Comparison of ENCODE assay signal across 8 cellular contexts in genomic region chr14:51248041-51248987, GRCh38. TPM values are rescaled to one million over a fixed set of nuclear protein-coding genes. Genes with fewer than 3 reads are reported as not detected.
DNase-seq lines count a peak whose midpoint lies in the region; ATAC-seq lines count a peak whose summit lies in the region.

No MANE protein-coding gene starts in this region.

- ATAC-seq in GM18868 (IDR thresholded peaks at IDR 0.05; ENCODE audit: unreplicated experiment) (peak; percentile 86), GM21717 (IDR thresholded peaks at IDR 0.05; ENCODE audit: unreplicated experiment) (peak; percentile 68), HG03442 (IDR thresholded peaks at IDR 0.05; ENCODE audit: unreplicated experiment) (peak; percentile 83), naive B cell (ENCODE audit: low read depth in 2 of 2) (peak; percentile 73 to 74), HG02970 (IDR thresholded peaks at IDR 0.05; ENCODE audit: low FRiP score, unreplicated experiment) (no peak)

- H3K4me1 Mint-ChIP-seq in naive B cell, result peaks cover 21 to 40% (median 27%) of the 10 kb centered on the region in 3 donors
- peaks cover 27% of the 10 kb centered on the region for H3K4me1 Mint-ChIP-seq in activated CD4-positive, alpha-beta T cell treated with anti-CD3 and anti-CD28 coated beads, Interleukin-2, amount 10 ng/mL, durations not matched to agents 7 days and 5 days

- peak overlapping the region in 5 of 8 donors; percentile 6 to 69 (median 21) for H3K4me3 Mint-ChIP-seq in naive B cell
- H3K4me3 Mint-ChIP-seq in activated CD4-positive, alpha-beta T cell treated with anti-CD3 and anti-CD28 coated beads, Interleukin-2, amount 10 ng/mL, durations not matched to agents 7 days and 5 days, result no peak overlapping the region

- POLR2A ChIA-PET in activated CD4-positive, alpha-beta T cell treated with anti-CD3 and anti-CD28 coated beads, Interleukin-2, amount 10 ng/mL, durations not matched to agents 7 days and 5 days (lab: Charles Lee), result no interaction called here

- CTCF ChIA-PET in activated CD4-positive, alpha-beta T cell treated with anti-CD3 and anti-CD28 coated beads, Interleukin-2, amount 10 ng/mL, durations not matched to agents 7 days and 5 days (lab: Charles Lee), result interaction anchor here (0.5 to 1.0 kb wide), 3 partner anchors 41 to 1666 kb away, joined by 3 to 4 read pairs (median 3); no protein-coding TSS in a partner anchor

- DNase-seq in naive B cell, result peak; percentile 10
- no peak for DNase-seq in activated CD4-positive, alpha-beta T cell treated with anti-CD3 and anti-CD28 coated beads, Interleukin-2, amount 10 ng/mL, durations not matched to agents 7 days and 5 days
- DNase-seq in midbrain (lab: John Stamatoyannopoulos, UW), result no peak
- no peak for DNase-seq in NCI-H187 (lab: John Stamatoyannopoulos, UW)

- H3K27me3 Mint-ChIP-seq in naive B cell, result no peaks in the 10 kb centered on the region
- H3K27me3 Mint-ChIP-seq in activated CD4-positive, alpha-beta T cell treated with anti-CD3 and anti-CD28 coated beads, Interleukin-2, amount 10 ng/mL, durations not matched to agents 7 days and 5 days, result no peaks in the 10 kb centered on the region

- H3K9me3 Mint-ChIP-seq in naive B cell, result no peaks in the 10 kb centered on the region
- no peaks in the 10 kb centered on the region for H3K9me3 Mint-ChIP-seq in activated CD4-positive, alpha-beta T cell treated with anti-CD3 and anti-CD28 coated beads, Interleukin-2, amount 10 ng/mL, durations not matched to agents 7 days and 5 days

- peaks cover 9 to 22% of the 10 kb centered on the region in 2 donors for H3K36me3 Mint-ChIP-seq in naive B cell
- H3K36me3 Mint-ChIP-seq in activated CD4-positive, alpha-beta T cell treated with anti-CD3 and anti-CD28 coated beads, Interleukin-2, amount 10 ng/mL, durations not matched to agents 7 days and 5 days (ENCODE audit: low read depth), result peaks cover 72% of the 10 kb centered on the region

- H3K27ac Mint-ChIP-seq in naive B cell, result peak overlapping the region; percentile 47 to 80 (median 65)
- no peak overlapping the region for H3K27ac Mint-ChIP-seq in activated CD4-positive, alpha-beta T cell treated with anti-CD3 and anti-CD28 coated beads, Interleukin-2, amount 10 ng/mL, durations not matched to agents 7 days and 5 days

RNA-seq across cellular contexts. Expression of gene TMX1, which starts 8.3 kb away (rescaled TPM):
- polyA plus RNA-seq in naive B cell (ENCODE audit: low read depth in 6 of 6), result 10 to 100 TPM; 36.4 to 59.1 (median 42.1) TPM
- total RNA-seq in activated CD4-positive, alpha-beta T cell treated with anti-CD3 and anti-CD28 coated beads, Interleukin-2, amount 10 ng/mL, durations not matched to agents 7 days and 5 days, result 10 to 100 TPM; 48.1 to 50.6 TPM
